27 cellular contexts compared by ENCODE assay signal in genomic region chr22:49823289-49824045, GRCh38. TPM values are rescaled to one million over a fixed set of nuclear protein-coding genes. Genes with fewer than 3 reads are reported as not detected.
DNase-seq lines count a peak whose midpoint lies in the region; ATAC-seq and TF ChIP-seq lines count a peak whose summit lies in the region.
"Had no signal": no experiment of that assay in that cellular context is flagged by ENCODE, and none has a peak within 500 bp of the region (broad histone marks: within the 10 kb centered on the region; RNA-seq: fewer than 3 reads in every experiment).

No MANE protein-coding gene starts in this region.

- H3K27ac ChIP-seq in colonic mucosa: no peak overlapping the region
- no peak overlapping the region for H3K27ac ChIP-seq in WERI-Rb-1
- H3K27ac ChIP-seq: C4-2B, cardiac muscle cell, epithelial cell of prostate, heart left ventricle, psoas muscle had no signal

- H3K9me3 Mint-ChIP-seq in activated naive CD8-positive, alpha-beta T cell (ENCODE audit: low read depth): no peaks in the 10 kb centered on the region
- H3K9me3 Mint-ChIP-seq in activated naive CD8-positive, alpha-beta T cell treated with anti-CD3 and anti-CD28 coated beads for 36 hours: no peaks in the 10 kb centered on the region
- H3K9me3 Mint-ChIP-seq in T-cell: no peaks in the 10 kb centered on the region
- H3K9me3 Mint-ChIP-seq in endothelial cell (ENCODE audit: unreplicated experiment): no peaks in the 10 kb centered on the region
- H3K9me3 Mint-ChIP-seq in stimulated activated effector memory CD8-positive, alpha-beta T cell treated with anti-CD3 and anti-CD28 coated beads, Interleukin-12 subunit alpha, Interleukin-12 subunit beta, amount 100 ng/mL, for 72 hours: no peaks in the 10 kb centered on the region
- H3K9me3 Mint-ChIP-seq: mesothelial cell of epicardium, neural crest cell had no signal

- TF ChIP-seq CTCF in endothelial cell (IDR thresholded peaks at IDR 0.05; ENCODE audit: unreplicated experiment) (no peak), colonic mucosa (IDR thresholded peaks at IDR 0.05) (no peak), WERI-Rb-1 (IDR thresholded peaks at IDR 0.05; ENCODE audit: low read depth, low read length) (no peak)

- CTCF ChIA-PET in T-cell (lab: Charles Lee): no interaction called here

- intact Hi-C loops in colonic mucosa (cut with DNase I): no loop called here

- H3K27me3 Mint-ChIP-seq in activated naive CD8-positive, alpha-beta T cell: no peaks in the 10 kb centered on the region
- no peaks in the 10 kb centered on the region for H3K27me3 Mint-ChIP-seq in activated naive CD8-positive, alpha-beta T cell treated with anti-CD3 and anti-CD28 coated beads for 36 hours
- no peaks in the 10 kb centered on the region for H3K27me3 Mint-ChIP-seq in T-cell
- peaks cover 3% of the 10 kb centered on the region for H3K27me3 Mint-ChIP-seq in endothelial cell (ENCODE audit: unreplicated experiment)

- H3K36me3 ChIP-seq in colonic mucosa (peaks cover 14% of the 10 kb centered on the region), WERI-Rb-1 (peaks cover 72% of the 10 kb centered on the region)

- H3K9me3 ChIP-seq in colonic mucosa (no peaks in the 10 kb centered on the region), WERI-Rb-1 (ENCODE audit: severe bottlenecking) (no peaks in the 10 kb centered on the region)
- H3K9me3 ChIP-seq: heart left ventricle, psoas muscle had no signal

- no peak overlapping the region for H3K9ac ChIP-seq in colonic mucosa (ENCODE audit: low read depth in 2 of 2, low read length in 2 of 2)

- H3K36me3 Mint-ChIP-seq in activated naive CD8-positive, alpha-beta T cell: peaks cover 4% of the 10 kb centered on the region
- H3K36me3 Mint-ChIP-seq in activated naive CD8-positive, alpha-beta T cell treated with anti-CD3 and anti-CD28 coated beads for 36 hours: peaks cover 34% of the 10 kb centered on the region
- H3K36me3 Mint-ChIP-seq in T-cell (peaks cover 45% of the 10 kb centered on the region), endothelial cell (ENCODE audit: low read depth, unreplicated experiment) (peaks cover 26% of the 10 kb centered on the region)
- peaks cover 78% of the 10 kb centered on the region for H3K36me3 Mint-ChIP-seq in stimulated activated effector memory CD8-positive, alpha-beta T cell treated with anti-CD3 and anti-CD28 coated beads, Interleukin-12 subunit alpha, Interleukin-12 subunit beta, amount 100 ng/mL, for 72 hours

- H3K4me1 Mint-ChIP-seq in activated naive CD8-positive, alpha-beta T cell (ENCODE audit: low read depth): peaks cover 57% of the 10 kb centered on the region
- H3K4me1 Mint-ChIP-seq in activated naive CD8-positive, alpha-beta T cell treated with anti-CD3 and anti-CD28 coated beads for 36 hours: peaks cover 40% of the 10 kb centered on the region
- peaks cover 48 to 67% (median 62%) of the 10 kb centered on the region in 3 donors for H3K4me1 Mint-ChIP-seq in T-cell
- H3K4me1 Mint-ChIP-seq in endothelial cell (ENCODE audit: unreplicated experiment): peaks cover 29% of the 10 kb centered on the region
- H3K4me1 Mint-ChIP-seq in stimulated activated effector memory CD8-positive, alpha-beta T cell treated with anti-CD3 and anti-CD28 coated beads, Interleukin-12 subunit alpha, Interleukin-12 subunit beta, amount 100 ng/mL, for 72 hours: peaks cover 57% of the 10 kb centered on the region

- no peak for ATAC-seq in T-cell (replicated peaks in 1 of 4)
- no peak for ATAC-seq in stimulated activated effector memory CD8-positive, alpha-beta T cell treated with anti-CD3 and anti-CD28 coated beads, Interleukin-12 subunit alpha, Interleukin-12 subunit beta, amount 100 ng/mL, for 72 hours
- ATAC-seq: heart left ventricle, left colon, psoas muscle, Right ventricle myocardium inferior had no signal

- peak overlapping the region; percentile 40 for H3K4me3 Mint-ChIP-seq in activated naive CD8-positive, alpha-beta T cell
- H3K4me3 Mint-ChIP-seq in activated naive CD8-positive, alpha-beta T cell treated with anti-CD3 and anti-CD28 coated beads for 36 hours: no peak overlapping the region
- H3K4me3 Mint-ChIP-seq in T-cell (peak overlapping the region in 2 of 3 donors; percentile 5 to 94), endothelial cell (ENCODE audit: unreplicated experiment) (peak overlapping the region; percentile 62)
- H3K4me3 Mint-ChIP-seq in stimulated activated effector memory CD8-positive, alpha-beta T cell treated with anti-CD3 and anti-CD28 coated beads, Interleukin-12 subunit alpha, Interleukin-12 subunit beta, amount 100 ng/mL, for 72 hours: peak overlapping the region; percentile 89

- POLR2A ChIA-PET in T-cell (lab: Charles Lee): interaction anchor here in 1 of 2 donors (0.5 kb wide), 1 partner anchor 42 kb away, joined by 4 read pairs; no protein-coding TSS in a partner anchor

- no peak for DNase-seq in activated naive CD8-positive, alpha-beta T cell treated with anti-CD3 and anti-CD28 coated beads for 36 hours
- DNase-seq in T-cell (no peak), endothelial cell (ENCODE audit: low spot score) (no peak), colonic mucosa (no peak), pons (ENCODE audit: low spot score) (no peak), WERI-Rb-1 (no peak)
- no peak for DNase-seq in stimulated activated effector memory CD8-positive, alpha-beta T cell treated with anti-CD3 and anti-CD28 coated beads, Interleukin-12 subunit alpha, Interleukin-12 subunit beta, amount 100 ng/mL, for 72 hours (ENCODE audit: low spot score in 2 of 2)
- DNase-seq: activated CD4-positive, alpha-beta T cell treated with anti-CD3 and anti-CD28 coated beads for 48 hours; amygdala; DMS53; GF-D8; HCEC 1CT; left colon; NCI-H1048; NCI-H1930; NCI-H2227 treated with DMSO at 0.1 percent for 48 hours; NCI-H774; OCI-M1 had no signal

- no peak overlapping the region for H3K4me3 ChIP-seq in colonic mucosa
- H3K4me3 ChIP-seq in WERI-Rb-1 (ENCODE audit: low read depth, low read length): no peak overlapping the region
- H3K4me3 ChIP-seq: cardiac muscle cell, psoas muscle had no signal

- H3K27me3 ChIP-seq in colonic mucosa: no peaks in the 10 kb centered on the region
- H3K27me3 ChIP-seq in WERI-Rb-1 (ENCODE audit: insufficient read depth, low read depth, severe bottlenecking): no peaks in the 10 kb centered on the region
- H3K27me3 ChIP-seq: cardiac muscle cell, heart left ventricle had no signal

- no peak overlapping the region for H3K27ac Mint-ChIP-seq in activated naive CD8-positive, alpha-beta T cell
- no peak overlapping the region for H3K27ac Mint-ChIP-seq in activated naive CD8-positive, alpha-beta T cell treated with anti-CD3 and anti-CD28 coated beads for 36 hours
- no peak overlapping the region for H3K27ac Mint-ChIP-seq in T-cell
- H3K27ac Mint-ChIP-seq in endothelial cell (ENCODE audit: unreplicated experiment): no peak overlapping the region
- H3K27ac Mint-ChIP-seq in stimulated activated effector memory CD8-positive, alpha-beta T cell treated with anti-CD3 and anti-CD28 coated beads, Interleukin-12 subunit alpha, Interleukin-12 subunit beta, amount 100 ng/mL, for 72 hours: peak overlapping the region; percentile 95
- H3K27ac Mint-ChIP-seq: mesothelial cell of epicardium had no signal

- H3K4me1 ChIP-seq in colonic mucosa: peaks cover 12% of the 10 kb centered on the region

RNA-seq across cellular contexts. Expression of gene BRD1, which starts 4.2 kb away (rescaled TPM):
- 10 to 100 TPM; 22.7 to 23.2 TPM for total RNA-seq in activated naive CD8-positive, alpha-beta T cell treated with anti-CD3 and anti-CD28 coated beads for 36 hours
- total RNA-seq in T-cell (100 to 1,000 TPM in 2 of 5 donors, 10 to 100 TPM in 3; 86.4 to 140 (median 92.9) TPM), endothelial cell (ENCODE audit: unreplicated experiment) (40.3 TPM), colonic mucosa (10 to 100 TPM; 32.7 to 37.7 TPM)

RNA-seq across cellular contexts. Expression of gene ZBED4, which starts 30.2 kb away (rescaled TPM):
- total RNA-seq in activated naive CD8-positive, alpha-beta T cell treated with anti-CD3 and anti-CD28 coated beads for 36 hours: 10 to 100 TPM; 20.6 to 20.7 TPM
- total RNA-seq in T-cell (10 to 100 TPM; 16.7 to 19.5 (median 18.3) TPM), endothelial cell (ENCODE audit: unreplicated experiment) (22.6 TPM), colonic mucosa (10 to 100 TPM; 16.2 to 19.9 TPM)
